13 cellular contexts compared by ENCODE assay signal in the genomic region with DNA sequence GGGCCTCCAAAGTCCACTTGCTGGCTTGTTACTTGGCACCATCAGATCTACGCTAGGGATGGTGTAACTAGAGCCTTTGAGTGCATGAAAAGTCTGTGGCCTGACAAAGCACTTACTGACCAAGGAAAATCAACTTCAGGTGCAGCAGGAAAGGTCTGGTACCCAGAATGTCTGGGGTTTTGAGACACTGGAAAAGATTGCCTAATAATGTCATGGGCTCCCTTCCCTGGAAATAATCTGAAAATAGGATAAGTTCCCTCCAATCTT.
DNase-seq lines count a peak whose midpoint lies in the region; FAIRE-seq and TF ChIP-seq lines count a peak whose summit lies in the region.
"Had no signal": no experiment of that assay in that cellular context is flagged by ENCODE, and none has a peak within 500 bp of the region (broad histone marks: within the 10 kb centered on the region; RNA-seq: fewer than 3 reads in every experiment).

No MANE protein-coding gene starts in this region.

- no peaks in the 10 kb centered on the region for H3K79me2 ChIP-seq in fibroblast of lung (ENCODE audit: control insufficient read depth, insufficient read depth, low read length)

- peak overlapping the region; percentile 60 for H3K9ac ChIP-seq in SK-N-MC (ENCODE audit: insufficient read length)
- no peak overlapping the region for H3K9ac ChIP-seq in fibroblast of lung (ENCODE audit: insufficient read depth, low read length)

- no peaks in the 10 kb centered on the region for H3K36me3 ChIP-seq in SK-N-MC (ENCODE audit: insufficient read depth, low read length)
- H3K36me3 ChIP-seq in fibroblast of lung (ENCODE audit: control insufficient read depth, insufficient read depth, low read length), result no peaks in the 10 kb centered on the region
- no peaks in the 10 kb centered on the region for H3K36me3 ChIP-seq in small intestine (ENCODE audit: control insufficient read depth in 2 of 2, insufficient read depth in 2 of 2, low read length in 2 of 2)

- no peak for TF ChIP-seq CTCF in fibroblast of lung (conservative IDR thresholded peaks at IDR 0.05 in 1 of 2, IDR thresholded peaks at IDR 0.05 in 1 of 2; ENCODE audit: low read depth in 1 of 2, low read length in 2 of 2)

- H3K9me3 ChIP-seq in SK-N-MC (ENCODE audit: low read depth, low read length) (no peaks in the 10 kb centered on the region), fibroblast of lung (ENCODE audit: control insufficient read depth, insufficient read depth, low read depth, low read length) (no peaks in the 10 kb centered on the region), small intestine (ENCODE audit: control insufficient read depth, low read depth) (no peaks in the 10 kb centered on the region)

- H4K20me1 ChIP-seq in fibroblast of lung (ENCODE audit: control insufficient read depth, extremely low read depth, insufficient read depth, low read length), result no peaks in the 10 kb centered on the region

- no peaks in the 10 kb centered on the region for H3K27me3 ChIP-seq in fibroblast of lung (ENCODE audit: control insufficient read depth, insufficient read depth, low read length)
- no peaks in the 10 kb centered on the region for H3K27me3 ChIP-seq in small intestine (ENCODE audit: control insufficient read depth in 2 of 2, insufficient read depth in 2 of 2, low read length in 2 of 2)

- DNase-seq in DMS79 treated with DMSO at 0.1 percent for 48 hours (lab: John Stamatoyannopoulos, UW), result peak; percentile 65
- no peak for DNase-seq in DMS79 (lab: John Stamatoyannopoulos, UW)
- DNase-seq in SK-N-MC (ENCODE audit: low read depth, low spot score), result no peak
- DNase-seq in fibroblast of lung (ENCODE audit: low read depth in 2 of 2), result peak in 1 of 2 donors; percentile 73
- DNase-seq in small intestine, result no peak
- no peak for DNase-seq in GF-D8 (lab: John Stamatoyannopoulos, UW)
- no peak for DNase-seq in stimulated activated CD4-positive, alpha-beta T cell treated with anti-CD3 and anti-CD28 coated beads, Interleukin-4, amount 100 ng/mL, for 1 hour
- DNase-seq in cerebellar cortex (ENCODE audit: low spot score), result no peak
- DNase-seq: anterior cingulate cortex, NCI-H1436 treated with DMSO at 0.1 percent for 48 hours had no signal

- no peak overlapping the region for H3K4me3 ChIP-seq in SK-N-MC
- H3K4me3 ChIP-seq in fibroblast of lung (replicated peaks in 1 of 4; ENCODE audit: control extremely low read depth in 1 of 4, insufficient read depth in 1 of 4, low read depth in 3 of 4, low read length in 4 of 4), result no peak overlapping the region
- H3K4me3 ChIP-seq in small intestine (ENCODE audit: low read depth in 1 of 2, low read length in 2 of 2), result no peak overlapping the region
- H3K4me3 ChIP-seq: lung had no signal

- 94 to 96% (median 95%) methylated on average over 1 of the region's 1 CpG for WGBS in small intestine, 3 donors

- H3K27ac ChIP-seq in SK-N-MC (peak overlapping the region; percentile 100), fibroblast of lung (ENCODE audit: insufficient read depth, low read length) (peak overlapping the region; percentile 4), small intestine (ENCODE audit: low read depth in 1 of 2, low read length in 1 of 2) (peak overlapping the region; percentile 24 to 86)
- H3K27ac ChIP-seq: 22Rv1 had no signal

- no peak overlapping the region for H2AFZ ChIP-seq in fibroblast of lung (ENCODE audit: low read length)

- H3K4me1 ChIP-seq in fibroblast of lung (ENCODE audit: control insufficient read depth, extremely low read depth, insufficient read depth, low read length), result peaks cover 45% of the 10 kb centered on the region
- H3K4me1 ChIP-seq in small intestine (ENCODE audit: control insufficient read depth in 2 of 2, insufficient read depth in 1 of 2, low read depth in 1 of 2, low read length in 1 of 2), result peaks cover 0 to 10% of the 10 kb centered on the region in 2 donors

- FAIRE-seq in small intestine (lab: Jason Lieb, UNC), result no peak
- FAIRE-seq: H1 had no signal

- no peak overlapping the region for H3K4me2 ChIP-seq in fibroblast of lung (ENCODE audit: extremely low read depth, insufficient read depth, low read length)

Comparison
In these comparisons a context has a peak if more than half of its experiments do, and no peak if none do; other contexts are left out.
1. H3K27ac ChIP-seq: peak in every context shown above with its lines; median percentile 100 in SK-N-MC; 55 in small intestine; 4 in fibroblast of lung.